ENCODE assay signal across 8 cellular contexts in genomic region chr5:177389368-177390169, GRCh38. TPM values are rescaled to one million over a fixed set of nuclear protein-coding genes. Genes with fewer than 3 reads are reported as not detected.
DNase-seq lines count a peak whose midpoint lies in the region; TF ChIP-seq lines count a peak whose summit lies in the region.

No MANE protein-coding gene starts in this region.

- DNase-seq in activated gamma-delta T cell treated with Interleukin-2 at 50 U/mL for 16 hours (peak; percentile 58), activated gamma-delta T cell (lab: John Stamatoyannopoulos, UW) (no peak), germinal center (ENCODE audit: low spot score) (peak; percentile 57), thyroid gland (no peak), NCI-H345 treated with DMSO at 0.1 percent for 48 hours (lab: John Stamatoyannopoulos, UW; ENCODE audit: unreplicated experiment) (no peak)
- peak; percentile 78 for DNase-seq in Jurkat, Clone E6-1 (ENCODE audit: low read depth, low spot score)
- DNase-seq in activated T-cell treated with anti-CD3 and anti-CD28 coated beads, Interleukin-2, amount 50 U/mL, for 24 hours = peak; percentile 67
- DNase-seq in stimulated activated CD8-positive, alpha-beta memory T cell treated with anti-CD3 and anti-CD28 coated beads, Interleukin-15, amount 100 ng/mL, for 48 hours (ENCODE audit: low read depth in 2 of 2) = peak; percentile 26 to 38

- H3K36me3 Mint-ChIP-seq in activated T-cell treated with anti-CD3 and anti-CD28 coated beads, Interleukin-2, amount 50 U/mL, for 24 hours (ENCODE audit: low read depth) = no peaks in the 10 kb centered on the region

- H3K27me3 ChIP-seq in thyroid gland = no peaks in the 10 kb centered on the region

- intact Hi-C loops in thyroid gland (cut with DNase I) = loop anchor here (5.0 kb wide), 2 partner anchors 68 to 113 kb away; no protein-coding TSS in a partner anchor

- 31 to 40% methylated on average over 18 to 20 of the region's 20 CpGs for WGBS in thyroid gland, 2 donors

- no peaks in the 10 kb centered on the region for H3K9me3 ChIP-seq in thyroid gland

- no peaks in the 10 kb centered on the region for H3K9me3 Mint-ChIP-seq in activated T-cell treated with anti-CD3 and anti-CD28 coated beads, Interleukin-2, amount 50 U/mL, for 24 hours

- H3K27me3 Mint-ChIP-seq in activated T-cell treated with anti-CD3 and anti-CD28 coated beads, Interleukin-2, amount 50 U/mL, for 24 hours = no peaks in the 10 kb centered on the region

- H3K4me3 ChIP-seq in Jurkat, Clone E6-1 (ENCODE audit: low read length) = no peak overlapping the region
- no peak overlapping the region for H3K4me3 ChIP-seq in thyroid gland (replicated peaks in 1 of 3)

- H3K36me3 ChIP-seq in thyroid gland = no peaks in the 10 kb centered on the region

- peaks cover 3 to 20% of the 10 kb centered on the region in 2 donors for H3K4me1 ChIP-seq in thyroid gland

- no peak for TF ChIP-seq CTCF in thyroid gland (IDR thresholded peaks at IDR 0.05)

- peaks cover 40% of the 10 kb centered on the region for H3K4me1 Mint-ChIP-seq in activated T-cell treated with anti-CD3 and anti-CD28 coated beads, Interleukin-2, amount 50 U/mL, for 24 hours (ENCODE audit: low read depth)

- H3K27ac ChIP-seq in thyroid gland = no peak overlapping the region

- H3K27ac Mint-ChIP-seq in activated T-cell treated with anti-CD3 and anti-CD28 coated beads, Interleukin-2, amount 50 U/mL, for 24 hours = peak overlapping the region; percentile 94

- TF ChIP-seq POLR2A in thyroid gland (IDR thresholded peaks at IDR 0.05) = no peak

- peak overlapping the region; percentile 34 for H3K4me3 Mint-ChIP-seq in activated T-cell treated with anti-CD3 and anti-CD28 coated beads, Interleukin-2, amount 50 U/mL, for 24 hours

RNA-seq across cellular contexts. Expression of gene SLC34A1, which starts 5.3 kb away (rescaled TPM):
- polyA plus RNA-seq in Jurkat, Clone E6-1 (2012; ENCODE audit: insufficient read depth, insufficient read length) = not detected
- not detected for total RNA-seq in thyroid gland

RNA-seq across cellular contexts. Expression of gene PFN3, which starts 10.9 kb away (rescaled TPM):
- not detected for polyA plus RNA-seq in Jurkat, Clone E6-1 (2012; ENCODE audit: insufficient read depth, insufficient read length)
- total RNA-seq in thyroid gland = not detected

RNA-seq across cellular contexts. Expression of gene F12, which starts 19.8 kb away (rescaled TPM):
- polyA plus RNA-seq in Jurkat, Clone E6-1 (2012; ENCODE audit: insufficient read depth, insufficient read length) = 32.1 TPM
- 1 to 10 TPM in 2 of 4 donors, under 1 TPM in 1, not detected in 1; 0.42 to 2.6 (median 1.1) TPM for total RNA-seq in thyroid gland

RNA-seq across cellular contexts. Expression of gene RGS14, which starts 31.8 kb away (rescaled TPM):
- 47.1 TPM for polyA plus RNA-seq in Jurkat, Clone E6-1 (2012; ENCODE audit: insufficient read depth, insufficient read length)
- 10 to 100 TPM; 22.9 to 42.7 (median 26.7) TPM for total RNA-seq in thyroid gland

RNA-seq across cellular contexts. Expression of gene GRK6, which starts 36.9 kb away (rescaled TPM):
- polyA plus RNA-seq in Jurkat, Clone E6-1 (2012; ENCODE audit: insufficient read depth, insufficient read length) = 117 TPM
- total RNA-seq in thyroid gland = 10 to 100 TPM; 14.0 to 27.8 (median 18.8) TPM

Comparison
In these comparisons a context has a peak if more than half of its experiments do, and no peak if none do; other contexts are left out.
1. DNase-seq: peak in activated gamma-delta T cell treated with Interleukin-2 at 50 U/mL for 16 hours (single experiment), Jurkat, Clone E6-1 (single experiment), activated T-cell treated with anti-CD3 and anti-CD28 coated beads, Interleukin-2, amount 50 U/mL, for 24 hours (single experiment), germinal center (single experiment) and stimulated activated CD8-positive, alpha-beta memory T cell treated with anti-CD3 and anti-CD28 coated beads, Interleukin-15, amount 100 ng/mL, for 48 hours (2 of 2); none in activated gamma-delta T cell (single experiment), thyroid gland (0 of 2) and NCI-H345 treated with DMSO at 0.1 percent for 48 hours (single experiment).